10 cellular contexts compared by ENCODE assay signal in the genomic region with DNA sequence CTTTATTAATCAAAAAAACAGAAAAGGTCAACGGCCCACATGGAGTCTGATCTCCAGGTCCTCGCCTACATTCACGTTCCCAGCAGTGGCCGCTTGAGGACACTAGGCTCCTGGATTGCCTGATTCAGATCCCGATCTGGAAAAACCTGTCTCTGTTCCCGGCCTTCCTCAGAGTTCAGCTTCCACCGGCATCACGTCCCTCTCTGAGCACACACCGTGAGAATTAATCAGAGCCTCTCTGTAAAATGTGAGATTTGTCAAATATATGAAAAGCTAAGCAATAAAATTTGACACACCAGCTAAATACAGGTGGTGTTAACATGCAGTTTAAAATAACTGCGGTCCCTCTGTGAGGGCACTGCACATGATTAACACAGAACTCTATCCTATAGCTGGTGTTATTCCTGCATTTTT.
DNase-seq lines count a peak whose midpoint lies in the region; ATAC-seq, FAIRE-seq and TF ChIP-seq lines count a peak whose summit lies in the region.
"Had no signal": no experiment of that assay in that cellular context is flagged by ENCODE, and none has a peak within 500 bp of the region (broad histone marks: within the 10 kb centered on the region; RNA-seq: fewer than 3 reads in every experiment).

No MANE protein-coding gene starts in this region.

- peak; percentile 90 to 94 for ATAC-seq in A549

- H3K9me3 ChIP-seq in A549 (no peaks in the 10 kb centered on the region), duodenal mucosa (ENCODE audit: control insufficient read depth in 1 of 2, low read length in 2 of 2) (no peaks in the 10 kb centered on the region)

- no peaks in the 10 kb centered on the region for H3K36me3 ChIP-seq in duodenal mucosa (ENCODE audit: control insufficient read depth in 1 of 2, insufficient read depth in 2 of 2, low read length in 2 of 2)

- H3K9ac ChIP-seq in duodenal mucosa (ENCODE audit: low read depth in 1 of 2, low read length in 2 of 2): peak overlapping the region in 1 of 2 donors; percentile 39

- H3K4me1 Mint-ChIP-seq in activated CD4-positive, alpha-beta memory T cell treated with anti-CD3 and anti-CD28 coated beads, Interleukin-2, amount 10 ng/mL, durations not matched to agents 7 days and 5 days: no peaks in the 10 kb centered on the region

- H3K36me3 Mint-ChIP-seq in activated CD4-positive, alpha-beta memory T cell treated with anti-CD3 and anti-CD28 coated beads, Interleukin-2, amount 10 ng/mL, durations not matched to agents 7 days and 5 days (ENCODE audit: low read depth): no peaks in the 10 kb centered on the region
- H3K36me3 Mint-ChIP-seq: CD4-positive, CD25-positive, alpha-beta regulatory T cell had no signal

- CTCF ChIA-PET in A549 (lab: Yijun Ruan, JAX): interaction anchor here (0.8 to 2.2 kb wide), 14 partner anchors 18 to 227 kb away, joined by 3 to 9 read pairs (median 4); no protein-coding TSS in a partner anchor
- CTCF ChIA-PET in activated CD4-positive, alpha-beta memory T cell treated with anti-CD3 and anti-CD28 coated beads, Interleukin-2, amount 10 ng/mL, durations not matched to agents 7 days and 5 days (lab: Charles Lee): no interaction called here

- DNase-seq in A549 (ENCODE audit: low read depth in 1 of 2, low spot score in 1 of 2) (peak; percentile 23 to 64), NCI-H2029 (lab: John Stamatoyannopoulos, UW) (peak; percentile 83), lung microvascular endothelial cell (ENCODE audit: low read depth in 2 of 2) (peak; percentile 88 to 96), middle frontal gyrus (ENCODE audit: extremely low spot score, low spot score) (no peak), pons (ENCODE audit: low spot score) (no peak), A172 (ENCODE audit: low spot score) (no peak)
- no peak for DNase-seq in activated CD4-positive, alpha-beta memory T cell treated with anti-CD3 and anti-CD28 coated beads, Interleukin-2, amount 10 ng/mL, durations not matched to agents 7 days and 5 days
- DNase-seq: CD4-positive, CD25-positive, alpha-beta regulatory T cell; NK-92 treated with Interleukin-12 subunit alpha and Interleukin-12 subunit beta, amount 100 ng/mL, for 24 hours had no signal

- no peaks in the 10 kb centered on the region for H3K9me3 Mint-ChIP-seq in activated CD4-positive, alpha-beta memory T cell treated with anti-CD3 and anti-CD28 coated beads, Interleukin-2, amount 10 ng/mL, durations not matched to agents 7 days and 5 days

- peak overlapping the region; percentile 69 for H3K4me2 ChIP-seq in A549

- POLR2A ChIA-PET in A549 (lab: Yijun Ruan, JAX): interaction anchor here (0.8 kb wide), 1 partner anchor 172 kb away, joined by 3 read pairs; no protein-coding TSS in a partner anchor
- POLR2A ChIA-PET in activated CD4-positive, alpha-beta memory T cell treated with anti-CD3 and anti-CD28 coated beads, Interleukin-2, amount 10 ng/mL, durations not matched to agents 7 days and 5 days (lab: Charles Lee): no interaction called here

- H3K4me3 Mint-ChIP-seq in activated CD4-positive, alpha-beta memory T cell treated with anti-CD3 and anti-CD28 coated beads, Interleukin-2, amount 10 ng/mL, durations not matched to agents 7 days and 5 days: no peak overlapping the region
- H3K4me3 Mint-ChIP-seq: CD4-positive, CD25-positive, alpha-beta regulatory T cell had no signal

- peak; percentile 70 to 74 for TF ChIP-seq RAD21 in A549 (conservative IDR thresholded peaks at IDR 0.05 in 1 of 2, IDR thresholded peaks at IDR 0.05 in 1 of 2)

- 51% methylated on average over 10 of the region's 10 CpGs for WGBS in A549 (ENCODE audit: missing lambda C conversion rate)

- peak overlapping the region; percentile 55 to 63; a peak in 5 of 6 replicates for H3K27ac ChIP-seq in A549
- peak overlapping the region; percentile 51 for H3K27ac ChIP-seq in duodenal mucosa (ENCODE audit: low read depth, low read length)

- no peak overlapping the region for H3K4me3 ChIP-seq in A549
- H3K4me3 ChIP-seq in duodenal mucosa (ENCODE audit: low read depth in 1 of 2, low read length in 2 of 2): no peak overlapping the region

- H3K27me3 Mint-ChIP-seq in activated CD4-positive, alpha-beta memory T cell treated with anti-CD3 and anti-CD28 coated beads, Interleukin-2, amount 10 ng/mL, durations not matched to agents 7 days and 5 days: peaks cover 2% of the 10 kb centered on the region
- H3K27me3 Mint-ChIP-seq: CD4-positive, CD25-positive, alpha-beta regulatory T cell had no signal

- H3K27ac Mint-ChIP-seq in activated CD4-positive, alpha-beta memory T cell treated with anti-CD3 and anti-CD28 coated beads, Interleukin-2, amount 10 ng/mL, durations not matched to agents 7 days and 5 days: no peak overlapping the region
- H3K27ac Mint-ChIP-seq: CD4-positive, CD25-positive, alpha-beta regulatory T cell had no signal

- TF ChIP-seq POLR2A in A549 (IDR thresholded peaks at IDR 0.05; ENCODE audit: low read length): no peak

- FAIRE-seq in A549 (lab: Jason Lieb, UNC): no peak

- TF ChIP-seq CTCF in A549 (IDR thresholded peaks at IDR 0.05): peak; percentile 51

- H3K4me1 ChIP-seq in A549: peaks cover 16% of the 10 kb centered on the region
- peaks cover 15 to 35% of the 10 kb centered on the region in 2 donors for H3K4me1 ChIP-seq in duodenal mucosa (ENCODE audit: control insufficient read depth in 1 of 2, insufficient read depth in 2 of 2, low read length in 2 of 2)

- no peaks in the 10 kb centered on the region for H3K27me3 ChIP-seq in duodenal mucosa (ENCODE audit: control insufficient read depth in 1 of 2, insufficient read depth in 2 of 2, low read length in 2 of 2)

- no peak for TF ChIP-seq EP300 in A549 (IDR thresholded peaks at IDR 0.05)

TF ChIP-seq in A549, 52 proteins besides CTCF, POLR2A, EP300 and RAD21:
- TF ChIP-seq SMC3 (IDR thresholded peaks at IDR 0.05) (peak; percentile 45; the same call in 2 of the 3 replicates), HOXB5 (CRISPR knock-in tag; IDR thresholded peaks at IDR 0.05) (no peak)
TF ChIP-seq in A549: peak in this region for 1.

Comparison
In these comparisons a context has a peak if more than half of its experiments do, and no peak if none do; other contexts are left out.
1. DNase-seq: peak in A549 (2 of 2), NCI-H2029 (single experiment) and lung microvascular endothelial cell (2 of 2); none in middle frontal gyrus (single experiment), pons (single experiment), activated CD4-positive, alpha-beta memory T cell treated with anti-CD3 and anti-CD28 coated beads, Interleukin-2, amount 10 ng/mL, durations not matched to agents 7 days and 5 days (single experiment) and A172 (single experiment).